Comparison of ENCODE assay signal across 8 cellular contexts in the genomic region with DNA sequence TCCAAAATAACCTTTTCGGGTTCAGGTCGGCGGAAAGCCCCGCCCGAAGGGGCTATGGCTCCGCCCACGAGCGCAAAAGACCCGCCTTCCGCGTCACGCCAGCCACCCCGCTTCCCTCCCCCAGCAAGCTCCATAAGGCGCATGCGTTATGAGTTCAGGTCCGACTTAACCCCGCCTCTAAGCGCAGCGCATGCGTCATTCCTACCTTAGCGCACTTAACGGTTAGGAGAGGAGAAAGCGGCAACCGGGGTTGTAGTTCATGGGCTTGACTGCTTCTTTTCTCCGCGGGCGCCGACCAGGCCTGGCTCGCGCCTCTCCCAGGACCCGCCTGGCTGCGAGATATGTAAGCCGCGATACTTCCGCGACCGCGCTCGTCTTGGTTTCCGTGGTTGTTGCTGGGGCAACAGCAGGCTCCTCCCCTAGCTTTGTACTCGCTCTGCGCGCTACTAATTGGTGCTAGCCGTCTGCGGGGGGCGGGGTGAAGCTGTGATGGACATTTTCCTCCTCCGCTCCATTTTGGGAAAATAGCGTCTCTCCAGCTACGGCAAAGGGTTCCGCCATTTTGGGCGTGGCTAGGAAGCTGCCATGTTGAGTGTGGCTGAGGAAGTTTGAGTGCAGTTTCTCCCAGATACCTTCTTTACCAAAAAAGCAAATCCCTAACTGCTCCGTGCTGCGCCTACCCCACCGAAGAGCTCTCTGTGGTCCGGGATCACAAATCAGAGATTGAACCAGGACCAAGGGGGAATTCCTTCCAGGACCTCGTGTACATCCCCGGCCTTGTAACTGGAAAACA. TPM values are rescaled to one million over a fixed set of nuclear protein-coding genes. Genes with fewer than 3 reads are reported as not detected.
A peak's percentile ranks its signal among the peaks of the same experiment; 100 is the strongest.
DNase-seq lines count a peak whose midpoint lies in the region; ATAC-seq and TF ChIP-seq lines count a peak whose summit lies in the region.

Gene B9D2, minus strand, starts transcription at position 397 of the 793 bp plus-strand sequence. CDS start 630 bp downstream, outside the sequence.

- H3F3A ChIP-seq in DOHH2 (ENCODE audit: control insufficient read depth, insufficient read depth): 0 out of 2 replicates have a peak, but pooled peaks cover 2% of the 10 kb centered on the region
- 0 out of 2 replicates have a peak, but pooled peaks cover 4% of the 10 kb centered on the region for H3F3A ChIP-seq in GM23338 (replicated peaks; ENCODE audit: low read depth)

- H3K27ac ChIP-seq in DOHH2 (ENCODE audit: low read depth, low read length) (peak within 1 kb of the TSS; percentile 89), GM23338 (ENCODE audit: low read depth) (peak within 1 kb of the TSS; percentile 89), fibroblast of lung (ENCODE audit: insufficient read depth, low read length) (peak within 1 kb of the TSS; percentile 100)
- H3K27ac ChIP-seq in naive thymus-derived CD4-positive, alpha-beta T cell (ENCODE audit: low read depth, low read length): peak within 1 kb of the TSS; percentile 99

- H3K9me3 ChIP-seq in DOHH2 (ENCODE audit: control insufficient read depth, insufficient read depth, low read length) (no peaks in the 10 kb centered on the region), fibroblast of lung (ENCODE audit: control insufficient read depth, insufficient read depth, low read depth, low read length) (no peaks in the 10 kb centered on the region)
- no peaks in the 10 kb centered on the region for H3K9me3 ChIP-seq in naive thymus-derived CD4-positive, alpha-beta T cell (ENCODE audit: control insufficient read depth in 2 of 3, low read length in 3 of 3)

- intact Hi-C loops in naive thymus-derived CD4-positive, alpha-beta T cell (cut with micrococcal nuclease): loop anchor here (1.0 to 5.0 kb wide), 8 partner anchors 10 to 1017 kb away; partner anchors contain the start of genes BCKDHA (in 2 of the 2), EXOSC5 (in 2 of the 2), C19orf47 (in 1 of the 2) and DMAC2 (in 1 of the 2)

- CTCF ChIA-PET in naive thymus-derived CD4-positive, alpha-beta T cell (lab: Charles Lee): interaction anchor here (0.7 to 4.2 kb wide), 10 partner anchors 9 to 233 kb away, joined by 3 to 39 read pairs (median 4); partner anchors contain the start of gene TGFB1

- no peaks in the 10 kb centered on the region for H3K9me2 ChIP-seq in DOHH2 (replicated peaks; ENCODE audit: control insufficient read depth, low read length)
- 0 out of 2 replicates have a peak, but pooled peaks cover 4% of the 10 kb centered on the region for H3K9me2 ChIP-seq in GM23338 (ENCODE audit: insufficient read depth)

- H3K36me3 ChIP-seq in DOHH2 (ENCODE audit: control insufficient read depth, low read length) (no peaks in the 10 kb centered on the region; the same call in none of the 2 replicates), GM23338 (ENCODE audit: insufficient read depth) (no peaks in the 10 kb centered on the region), fibroblast of lung (ENCODE audit: control insufficient read depth, insufficient read depth, low read length) (no peaks in the 10 kb centered on the region)
- H3K36me3 ChIP-seq in naive thymus-derived CD4-positive, alpha-beta T cell (ENCODE audit: control insufficient read depth in 2 of 3, insufficient read depth in 3 of 3, low read length in 3 of 3): no peaks in the 10 kb centered on the region

- POLR2A ChIA-PET in naive thymus-derived CD4-positive, alpha-beta T cell (lab: Charles Lee): interaction anchor here (0.6 to 5.2 kb wide), 29 partner anchors 9 to 1173 kb away, joined by 3 to 127 read pairs (median 4); partner anchors contain the start of genes ACTMAP, BCKDHA, CCDC97 and CEACAM21

- DNase-seq in GM23338 (ENCODE audit: low spot score) (peak; percentile 100), LHCN-M2 (ENCODE audit: low read depth) (peak; percentile 98), RPMI8226 (peak; percentile 96), fibroblast of lung (ENCODE audit: low read depth in 2 of 2) (peak; percentile 96 to 99)
- peak; percentile 91 to 99 (median 98) for DNase-seq in naive thymus-derived CD4-positive, alpha-beta T cell
- DNase-seq in stimulated activated naive B cell treated with anti-CD40 and anti-IgM and Interleukin-4, amounts not matched to agents 10 μg/mL and 1 μg/mL and 100 μg/mL, for 72 hours: peak; percentile 96

- TF ChIP-seq CTCF in DOHH2 (IDR thresholded peaks at IDR 0.05; ENCODE audit: low read depth, low read length, poor library complexity, severe bottlenecking) (no peak), GM23338 (conservative IDR thresholded peaks at IDR 0.05; ENCODE audit: low read depth in 2 of 2) (no peak), fibroblast of lung (conservative IDR thresholded peaks at IDR 0.05 in 1 of 2, IDR thresholded peaks at IDR 0.05 in 1 of 2; ENCODE audit: low read depth in 1 of 2, low read length in 2 of 2) (no peak)

- peaks cover 3% of the 10 kb centered on the region; the same call in 1 of the 3 replicates for H3K4me1 Mint-ChIP-seq in GM23338
- H3K4me1 Mint-ChIP-seq in activated T-helper 17 cell treated with anti-CD3 and anti-CD28 coated beads, Interleukin-2, amount 50 U/mL, for 72 hours: peaks cover 5% of the 10 kb centered on the region
- H3K4me1 Mint-ChIP-seq in naive thymus-derived CD4-positive, alpha-beta T cell: peaks cover 14 to 51% (median 41%) of the 10 kb centered on the region in 7 donors
- peaks cover 21 to 28% of the 10 kb centered on the region in 2 donors for H3K4me1 Mint-ChIP-seq in stimulated activated naive B cell treated with anti-CD40 and anti-IgM and Interleukin-4, amounts not matched to agents 10 μg/mL and 1 μg/mL and 100 μg/mL, for 72 hours

- peak within 1 kb of the TSS; percentile 87 for H3K4me3 Mint-ChIP-seq in GM23338
- H3K4me3 Mint-ChIP-seq in activated T-helper 17 cell treated with anti-CD3 and anti-CD28 coated beads, Interleukin-2, amount 50 U/mL, for 72 hours: peak within 1 kb of the TSS; percentile 94
- H3K4me3 Mint-ChIP-seq in naive thymus-derived CD4-positive, alpha-beta T cell: peak within 1 kb of the TSS; percentile 82 to 100 (median 98)
- H3K4me3 Mint-ChIP-seq in stimulated activated naive B cell treated with anti-CD40 and anti-IgM and Interleukin-4, amounts not matched to agents 10 μg/mL and 1 μg/mL and 100 μg/mL, for 72 hours: peak within 1 kb of the TSS; percentile 94 to 98

- H3K4me2 ChIP-seq in DOHH2 (ENCODE audit: low read length) (peak within 1 kb of the TSS; percentile 80), GM23338 (peak within 1 kb of the TSS; percentile 76), fibroblast of lung (ENCODE audit: extremely low read depth, insufficient read depth, low read length) (peak within 1 kb of the TSS; percentile 95)

- H3K4me1 ChIP-seq in DOHH2 (ENCODE audit: control insufficient read depth, low read length) (peaks cover 25% of the 10 kb centered on the region), GM23338 (ENCODE audit: insufficient read depth) (no peaks in the 10 kb centered on the region), fibroblast of lung (ENCODE audit: control insufficient read depth, extremely low read depth, insufficient read depth, low read length) (peaks cover 11% of the 10 kb centered on the region)
- H3K4me1 ChIP-seq in naive thymus-derived CD4-positive, alpha-beta T cell (ENCODE audit: control insufficient read depth in 2 of 2, insufficient read depth in 2 of 2, low read length in 2 of 2): peaks cover 15 to 21% of the 10 kb centered on the region in 2 donors

- H3K27me3 ChIP-seq in DOHH2 (ENCODE audit: control insufficient read depth, low read length): no peaks in the 10 kb centered on the region
- no peaks in the 10 kb centered on the region for H3K27me3 ChIP-seq in GM23338 (ENCODE audit: insufficient read depth)
- H3K27me3 ChIP-seq in fibroblast of lung (ENCODE audit: control insufficient read depth, insufficient read depth, low read length): no peaks in the 10 kb centered on the region
- no peaks in the 10 kb centered on the region for H3K27me3 ChIP-seq in naive thymus-derived CD4-positive, alpha-beta T cell (ENCODE audit: control insufficient read depth in 2 of 2, insufficient read depth in 2 of 2, low read length in 2 of 2)

- H2AFZ ChIP-seq in GM23338: no peak within 1 kb of the TSS
- peak within 1 kb of the TSS; percentile 97 for H2AFZ ChIP-seq in fibroblast of lung (ENCODE audit: low read length)

- H3K79me2 ChIP-seq in DOHH2 (ENCODE audit: control insufficient read depth, low read length): peaks cover 31% of the 10 kb centered on the region
- peaks cover 6% of the 10 kb centered on the region; the same call in 1 of the 2 replicates for H3K79me2 ChIP-seq in GM23338 (replicated peaks; ENCODE audit: insufficient read depth)
- H3K79me2 ChIP-seq in fibroblast of lung (ENCODE audit: control insufficient read depth, insufficient read depth, low read length): peaks cover 14% of the 10 kb centered on the region

- no peaks in the 10 kb centered on the region for H3K36me3 Mint-ChIP-seq in GM23338 (ENCODE audit: low read depth)
- peaks cover 6% of the 10 kb centered on the region for H3K36me3 Mint-ChIP-seq in activated T-helper 17 cell treated with anti-CD3 and anti-CD28 coated beads, Interleukin-2, amount 50 U/mL, for 72 hours (ENCODE audit: low read depth)
- peaks cover 0 to 8% (median 3%) of the 10 kb centered on the region in 5 donors for H3K36me3 Mint-ChIP-seq in naive thymus-derived CD4-positive, alpha-beta T cell
- H3K36me3 Mint-ChIP-seq in stimulated activated naive B cell treated with anti-CD40 and anti-IgM and Interleukin-4, amounts not matched to agents 10 μg/mL and 1 μg/mL and 100 μg/mL, for 72 hours: peaks cover 2 to 9% of the 10 kb centered on the region in 2 donors

- peak; percentile 96 for ATAC-seq in GM23338
- peak; percentile 98 for ATAC-seq in activated T-helper 17 cell treated with anti-CD3 and anti-CD28 coated beads, Interleukin-2, amount 50 U/mL, for 72 hours (replicated peaks)
- peak; percentile 96 for ATAC-seq in naive thymus-derived CD4-positive, alpha-beta T cell
- peak; percentile 95 to 96 for ATAC-seq in stimulated activated naive B cell treated with anti-CD40 and anti-IgM and Interleukin-4, amounts not matched to agents 10 μg/mL and 1 μg/mL and 100 μg/mL, for 72 hours (replicated peaks)

- H3K27me3 Mint-ChIP-seq in GM23338 (ENCODE audit: insufficient read depth, low read depth, poor library complexity): peaks cover 8% of the 10 kb centered on the region
- no peaks in the 10 kb centered on the region for H3K27me3 Mint-ChIP-seq in activated T-helper 17 cell treated with anti-CD3 and anti-CD28 coated beads, Interleukin-2, amount 50 U/mL, for 72 hours
- H3K27me3 Mint-ChIP-seq in naive thymus-derived CD4-positive, alpha-beta T cell: no peaks in the 10 kb centered on the region
- H3K27me3 Mint-ChIP-seq in stimulated activated naive B cell treated with anti-CD40 and anti-IgM and Interleukin-4, amounts not matched to agents 10 μg/mL and 1 μg/mL and 100 μg/mL, for 72 hours: no peaks in the 10 kb centered on the region

- H3K9ac ChIP-seq in fibroblast of lung (ENCODE audit: insufficient read depth, low read length): peak within 1 kb of the TSS; percentile 100

- H3K9me3 Mint-ChIP-seq in GM23338: no peaks in the 10 kb centered on the region
- no peaks in the 10 kb centered on the region for H3K9me3 Mint-ChIP-seq in activated T-helper 17 cell treated with anti-CD3 and anti-CD28 coated beads, Interleukin-2, amount 50 U/mL, for 72 hours
- H3K9me3 Mint-ChIP-seq in naive thymus-derived CD4-positive, alpha-beta T cell: no peaks in the 10 kb centered on the region
- H3K9me3 Mint-ChIP-seq in stimulated activated naive B cell treated with anti-CD40 and anti-IgM and Interleukin-4, amounts not matched to agents 10 μg/mL and 1 μg/mL and 100 μg/mL, for 72 hours: no peaks in the 10 kb centered on the region

- H3K4me3 ChIP-seq in DOHH2 (ENCODE audit: low read length) (peak within 1 kb of the TSS; percentile 87), GM23338 (peak within 1 kb of the TSS; percentile 60), fibroblast of lung (replicated peaks in 1 of 4; ENCODE audit: control extremely low read depth in 1 of 4, insufficient read depth in 1 of 4, low read depth in 3 of 4, low read length in 4 of 4) (peak within 1 kb of the TSS; percentile 87 to 98 (median 92))
- H3K4me3 ChIP-seq in naive thymus-derived CD4-positive, alpha-beta T cell (ENCODE audit: low read length): peak within 1 kb of the TSS; percentile 98

- H3K27ac Mint-ChIP-seq in GM23338: peak within 1 kb of the TSS; percentile 98
- peak within 1 kb of the TSS; percentile 98 for H3K27ac Mint-ChIP-seq in activated T-helper 17 cell treated with anti-CD3 and anti-CD28 coated beads, Interleukin-2, amount 50 U/mL, for 72 hours
- peak within 1 kb of the TSS; percentile 96 to 100 (median 99) for H3K27ac Mint-ChIP-seq in naive thymus-derived CD4-positive, alpha-beta T cell
- peak within 1 kb of the TSS; percentile 99 for H3K27ac Mint-ChIP-seq in stimulated activated naive B cell treated with anti-CD40 and anti-IgM and Interleukin-4, amounts not matched to agents 10 μg/mL and 1 μg/mL and 100 μg/mL, for 72 hours

- H4K20me1 ChIP-seq in DOHH2 (ENCODE audit: control insufficient read depth, insufficient read depth, low read depth, low read length) (no peaks in the 10 kb centered on the region), GM23338 (replicated peaks; ENCODE audit: insufficient read depth) (no peaks in the 10 kb centered on the region), fibroblast of lung (ENCODE audit: control insufficient read depth, extremely low read depth, insufficient read depth, low read length) (no peaks in the 10 kb centered on the region)

RNA-seq across cellular contexts. Expression of gene B9D2, which starts in this region (rescaled TPM):
- 2.7 and 3.0 TPM in 2 replicates for total RNA-seq in GM23338 (2014; rRNA removed; shearing (Covaris generic))
- polyA plus RNA-seq in GM23338 (2016; fragmentation: Nextera tagmentation; extraction: Ambion mirVana) (4.9 and 7.4 TPM in 2 replicates), fibroblast of lung (2.3 and 3.3 TPM in 2 replicates)
- total RNA-seq in LHCN-M2 (2014; rRNA removed) (3.7 and 5.3 TPM in 2 replicates), fibroblast of lung (4.1 and 5.3 TPM in 2 replicates)
- 8.8 TPM for polyA plus RNA-seq in LHCN-M2 (2012)
- 1 to 10 TPM; 6.7 to 9.5 TPM for total RNA-seq in activated T-helper 17 cell treated with anti-CD3 and anti-CD28 coated beads, Interleukin-2, amount 50 U/mL, for 72 hours
- 6.4 and 7.6 TPM in 2 replicates for polyA plus RNA-seq in fibroblast of lung (2012)
- 0.82 and 9.1 TPM in 2 replicates for polyA minus RNA-seq in fibroblast of lung (ENCODE audit: low replicate concordance)
- total RNA-seq in naive thymus-derived CD4-positive, alpha-beta T cell: 10 to 100 TPM; 11.6 to 38.9 (median 12.5) TPM
- polyA plus RNA-seq in naive thymus-derived CD4-positive, alpha-beta T cell: 10 to 100 TPM; 18.0 to 20.5 TPM

Comparison
In these comparisons a context has a peak if more than half of its experiments do, and no peak if none do; other contexts are left out.
1. Peak in every context shown above with its lines: DNase-seq, ATAC-seq, H3K4me3 ChIP-seq and H3K27ac ChIP-seq.